ENCODE assay signal across 20 cellular contexts in genomic region chr3:112900088-112900487, GRCh38. TPM values are rescaled to one million over a fixed set of nuclear protein-coding genes. Genes with fewer than 3 reads are reported as not detected.
DNase-seq lines count a peak whose midpoint lies in the region; ATAC-seq, FAIRE-seq and TF ChIP-seq lines count a peak whose summit lies in the region.
"Had no signal": no experiment of that assay in that cellular context is flagged by ENCODE, and none has a peak within 500 bp of the region (broad histone marks: within the 10 kb centered on the region; RNA-seq: fewer than 3 reads in every experiment).

No MANE protein-coding gene starts in this region.

- H4K20me1 ChIP-seq in astrocyte (ENCODE audit: insufficient read depth, low read length) (no peaks in the 10 kb centered on the region), hepatocyte (ENCODE audit: insufficient read depth, poor library complexity, severe bottlenecking) (no peaks in the 10 kb centered on the region), neural progenitor cell (ENCODE audit: low read depth) (no peaks in the 10 kb centered on the region)
- H4K20me1 ChIP-seq: BLaER1 had no signal

- H3K9me2 ChIP-seq in hepatocyte (replicated peaks; ENCODE audit: insufficient read depth) = no peaks in the 10 kb centered on the region

- H3K4me3 Mint-ChIP-seq in astrocyte (ENCODE audit: unreplicated experiment) (no peak overlapping the region), neural progenitor cell (no peak overlapping the region)
- H3K4me3 Mint-ChIP-seq: CD4-positive, alpha-beta memory T cell had no signal

- H3K4me1 ChIP-seq in astrocyte (ENCODE audit: insufficient read depth, low read length) = no peaks in the 10 kb centered on the region
- H3K4me1 ChIP-seq in hepatocyte (ENCODE audit: insufficient read depth) = no peaks in the 10 kb centered on the region
- H3K4me1 ChIP-seq in neural progenitor cell = no peaks in the 10 kb centered on the region
- H3K4me1 ChIP-seq: A549, BLaER1 had no signal

- no peak overlapping the region for H3K4me2 ChIP-seq in astrocyte (ENCODE audit: low read length)
- H3K4me2 ChIP-seq in hepatocyte = no peak overlapping the region
- H3K4me2 ChIP-seq in neural progenitor cell = no peak overlapping the region
- H3K4me2 ChIP-seq: A549, BLaER1 had no signal

- ATAC-seq in GM19467 (IDR thresholded peaks at IDR 0.05; ENCODE audit: unreplicated experiment) = no peak
- ATAC-seq: A549, PC-3 had no signal

- H3F3A ChIP-seq in neural progenitor cell (ENCODE audit: low read depth) = no peaks in the 10 kb centered on the region

- no peak overlapping the region for H3K27ac ChIP-seq in astrocyte (ENCODE audit: low read depth, low read length)
- H3K27ac ChIP-seq in hepatocyte = no peak overlapping the region
- no peak overlapping the region for H3K27ac ChIP-seq in neural progenitor cell
- H3K27ac ChIP-seq: A549, BLaER1 had no signal

- TF ChIP-seq CTCF in astrocyte (IDR thresholded peaks at IDR 0.05; ENCODE audit: insufficient read depth, low read depth, low read length) (no peak), hepatocyte (IDR thresholded peaks at IDR 0.05; ENCODE audit: poor library complexity) (no peak), neural progenitor cell (IDR thresholded peaks at IDR 0.05) (no peak)

- H3K79me2 ChIP-seq in astrocyte (ENCODE audit: insufficient read depth, low read length) (no peaks in the 10 kb centered on the region), hepatocyte (no peaks in the 10 kb centered on the region), neural progenitor cell (ENCODE audit: low read depth) (no peaks in the 10 kb centered on the region)

- no peak for FAIRE-seq in astrocyte (lab: Jason Lieb, UNC)
- FAIRE-seq: A549 had no signal

- H3K4me1 Mint-ChIP-seq in astrocyte (ENCODE audit: low read depth, unreplicated experiment) (peaks cover 6% of the 10 kb centered on the region), neural progenitor cell (no peaks in the 10 kb centered on the region)

- H2AFZ ChIP-seq in astrocyte (ENCODE audit: low read depth, low read length) (peak overlapping the region; percentile 15), hepatocyte (peak overlapping the region; percentile 34), neural progenitor cell (replicated peaks) (peak overlapping the region; percentile 76)

- DNase-seq in Ammon's horn (ENCODE audit: low spot score) = peak; percentile 28
- DNase-seq in astrocyte (ENCODE audit: low read depth) = no peak
- DNase-seq in hepatocyte (ENCODE audit: low spot score) = no peak
- no peak for DNase-seq in neural progenitor cell (ENCODE audit: low spot score)
- no peak for DNase-seq in iPS-NIHi11 (ENCODE audit: low spot score)
- no peak for DNase-seq in HK-2 (ENCODE audit: unreplicated experiment)
- DNase-seq: Calu3; CD4-positive, alpha-beta memory T cell; GF-D8; GOT3; KBM-7; NCI-H1105; NCI-H2081; NCI-H510A treated with DMSO at 0.1 percent for 48 hours; PC-3; RPMI8226; SIG-M5 had no signal

- H3K27ac Mint-ChIP-seq in astrocyte (ENCODE audit: unreplicated experiment) (no peak overlapping the region), neural progenitor cell (no peak overlapping the region)
- H3K27ac Mint-ChIP-seq: CD4-positive, alpha-beta memory T cell had no signal

- H3K36me3 Mint-ChIP-seq in astrocyte (ENCODE audit: low read depth, unreplicated experiment) (no peaks in the 10 kb centered on the region), neural progenitor cell (no peaks in the 10 kb centered on the region)

- WGBS in hepatocyte (ENCODE audit: low lambda C conversion rate, missing lambda C conversion rate) = 89% methylated on average over 3 of the region's 3 CpGs

- H3K27me3 ChIP-seq in astrocyte (ENCODE audit: insufficient read depth, low read length) = peaks cover 4% of the 10 kb centered on the region
- no peaks in the 10 kb centered on the region for H3K27me3 ChIP-seq in hepatocyte
- H3K27me3 ChIP-seq in neural progenitor cell = no peaks in the 10 kb centered on the region
- H3K27me3 ChIP-seq: BLaER1 had no signal

- H3K27me3 Mint-ChIP-seq in astrocyte (ENCODE audit: low read depth, unreplicated experiment) (no peaks in the 10 kb centered on the region), neural progenitor cell (ENCODE audit: insufficient read depth, low read depth) (peaks cover 4% of the 10 kb centered on the region)
- H3K27me3 Mint-ChIP-seq: CD4-positive, alpha-beta memory T cell had no signal

- H3K9me3 ChIP-seq in astrocyte (ENCODE audit: insufficient read depth, low read depth, low read length) = no peaks in the 10 kb centered on the region
- no peaks in the 10 kb centered on the region for H3K9me3 ChIP-seq in hepatocyte (ENCODE audit: low read depth)
- peaks cover 7% of the 10 kb centered on the region for H3K9me3 ChIP-seq in neural progenitor cell (ENCODE audit: low read depth)

- H3K4me3 ChIP-seq in astrocyte (ENCODE audit: insufficient read depth, low read depth, low read length) (no peak overlapping the region), hepatocyte (no peak overlapping the region), neural progenitor cell (no peak overlapping the region)
- H3K4me3 ChIP-seq: A549, BLaER1 had no signal

- H3K9ac ChIP-seq in astrocyte (ENCODE audit: low read length) (no peak overlapping the region), neural progenitor cell (no peak overlapping the region)
- H3K9ac ChIP-seq: BLaER1 had no signal

- H3K36me3 ChIP-seq in astrocyte (ENCODE audit: insufficient read depth, low read length) = no peaks in the 10 kb centered on the region
- H3K36me3 ChIP-seq in hepatocyte (replicated peaks; ENCODE audit: insufficient read depth, low read depth) = no peaks in the 10 kb centered on the region
- H3K36me3 ChIP-seq in neural progenitor cell = no peaks in the 10 kb centered on the region
- H3K36me3 ChIP-seq: BLaER1 had no signal

- H3K9me3 Mint-ChIP-seq in astrocyte (ENCODE audit: unreplicated experiment) = no peaks in the 10 kb centered on the region
- peaks cover 13% of the 10 kb centered on the region for H3K9me3 Mint-ChIP-seq in neural progenitor cell

RNA-seq across cellular contexts. Expression of gene CD200R1L, which starts 53.4 kb away (rescaled TPM):
- total RNA-seq in astrocyte (not detected in 2 replicates), hepatocyte (not detected in 2 replicates), neural progenitor cell (ENCODE audit: low replicate concordance) (not detected in 2 replicates)
- not detected in 2 replicates for polyA plus RNA-seq in hepatocyte
- total RNA-seq: Calu3; CD4-positive, alpha-beta memory T cell; PC-3 had no signal
- polyA plus RNA-seq: CD4-positive, alpha-beta memory T cell had no signal

Comparison
In these comparisons a context has a peak if more than half of its experiments do, and no peak if none do; other contexts are left out.
1. H2AFZ ChIP-seq: peak in every context shown above with its lines; median percentile 76 in neural progenitor cell; 34 in hepatocyte; 15 in astrocyte.